ENCODE assay signal across 9 cellular contexts in the genomic region with DNA sequence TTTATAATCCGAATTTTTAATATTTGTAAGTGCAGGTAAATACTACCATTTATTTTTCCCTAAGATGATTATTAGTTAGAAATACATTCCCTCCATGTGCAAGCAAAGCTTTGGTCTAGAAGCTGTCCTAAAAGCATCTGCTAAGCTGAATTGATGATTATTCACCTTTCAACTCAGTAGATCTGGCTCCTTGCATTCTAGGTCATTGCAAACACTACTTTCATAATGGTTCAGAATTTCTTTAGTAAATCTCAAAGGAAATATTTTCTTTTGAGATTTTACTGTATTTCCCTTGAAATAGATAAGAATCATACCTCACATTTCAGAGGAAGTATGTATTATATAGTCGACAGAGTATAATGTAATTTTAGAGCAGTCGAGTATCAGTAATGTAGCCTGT. TPM values are rescaled to one million over a fixed set of nuclear protein-coding genes. Genes with fewer than 3 reads are reported as not detected.
DNase-seq lines count a peak whose midpoint lies in the region; ATAC-seq, FAIRE-seq and TF ChIP-seq lines count a peak whose summit lies in the region.
"Had no signal": no experiment of that assay in that cellular context is flagged by ENCODE, and none has a peak within 500 bp of the region (broad histone marks: within the 10 kb centered on the region; RNA-seq: fewer than 3 reads in every experiment).

No MANE protein-coding gene starts in this region.

- H3K4me1 Mint-ChIP-seq in memory B cell = peaks cover 31% of the 10 kb centered on the region

- H3K27me3 ChIP-seq in K562 (ENCODE audit: control insufficient read depth in 2 of 2, insufficient read depth in 2 of 2, low read length in 2 of 2) = no peaks in the 10 kb centered on the region

- no peak for TF ChIP-seq POLR2A in A549 (IDR thresholded peaks at IDR 0.05; ENCODE audit: low read length)
- no peak for TF ChIP-seq POLR2A in K562 (conservative IDR thresholded peaks at IDR 0.05)

- no peaks in the 10 kb centered on the region for H3K9me1 ChIP-seq in K562 (ENCODE audit: control insufficient read depth, insufficient read depth, low read length)

- peaks cover 29% of the 10 kb centered on the region; the same call in 2 of the 3 replicates for H3K4me1 ChIP-seq in A549
- peaks cover 5 to 10% of the 10 kb centered on the region in 2 experiments; a peak in 3 of 5 replicates for H3K4me1 ChIP-seq in K562 (replicated peaks in 1 of 2; ENCODE audit: control insufficient read depth in 2 of 2, insufficient read depth in 2 of 2, low read length in 2 of 2)

- intact Hi-C loops in K562 (cut with micrococcal nuclease) = loop anchor here (5.0 kb wide), 2 partner anchors 85 to 100 kb away; a partner anchor contains a TSS
- intact Hi-C loops in posterior cingulate gyrus (cut with DNase I) = loop anchor here (5.0 to 10.0 kb wide), 2 partner anchors 165 to 293 kb away; a partner anchor contains a TSS

- peak overlapping the region; percentile 97 for H3K27ac Mint-ChIP-seq in memory B cell

- 6% methylated on average over 3 of the region's 3 CpGs for WGBS in A549 (ENCODE audit: missing lambda C conversion rate)
- WGBS in K562 (ENCODE audit: insufficient coverage, low coverage, missing lambda C conversion rate) = 0% methylated on average over 3 of the region's 3 CpGs

- H3K9me3 ChIP-seq in A549 = no peaks in the 10 kb centered on the region
- H3K9me3 ChIP-seq in K562 (replicated peaks; ENCODE audit: control insufficient read depth, insufficient read depth, low read depth, low read length) = peaks cover 7% of the 10 kb centered on the region; the same call in 1 of the 2 replicates

- peak overlapping the region; percentile 70 for H3K4me3 ChIP-seq in A549
- H3K4me3 ChIP-seq in HFF-Myc (replicated peaks; ENCODE audit: low read depth, low read length) = peak overlapping the region; percentile 97
- H3K4me3 ChIP-seq in K562 = peak overlapping the region; percentile 56

- ATAC-seq in A549 (no peak), K562 (peak; percentile 11; the same call in 1 of the 3 replicates), memory B cell (ENCODE audit: low read depth) (no peak), GM19023 (IDR thresholded peaks at IDR 0.05; ENCODE audit: unreplicated experiment) (no peak)
- ATAC-seq: sciatic nerve had no signal

- no peaks in the 10 kb centered on the region for H3K9me3 Mint-ChIP-seq in memory B cell

- TF ChIP-seq CTCF in A549 (IDR thresholded peaks at IDR 0.05) (no peak), HFF-Myc (IDR thresholded peaks at IDR 0.05; ENCODE audit: low read depth, low read length, missing control alignments) (no peak), K562 (IDR thresholded peaks at IDR 0.05 in 2 of 3, conservative IDR thresholded peaks at IDR 0.05 in 1 of 3; ENCODE audit: insufficient read depth in 2 of 3, low read depth in 1 of 3, low read length in 3 of 3) (no peak)

- peaks cover 3% of the 10 kb centered on the region for H3K36me3 Mint-ChIP-seq in memory B cell

- no peaks in the 10 kb centered on the region for H4K20me1 ChIP-seq in K562 (replicated peaks; ENCODE audit: control insufficient read depth, insufficient read depth, low read length)

- CTCF ChIA-PET in A549 (lab: Yijun Ruan, JAX) (no interaction called here), K562 (lab: Yijun Ruan, JAX; ENCODE audit: low intra/inter-chr PET ratio) (no interaction called here)

- FAIRE-seq in A549 (lab: Jason Lieb, UNC) = no peak
- FAIRE-seq in K562 (lab: Jason Lieb, UNC) = peak; percentile 11

- no peak for DNase-seq in A549 (ENCODE audit: low read depth in 1 of 2, low spot score in 1 of 2)
- DNase-seq in HFF-Myc (ENCODE audit: extremely low read depth, low read depth) = no peak
- DNase-seq in K562 (ENCODE audit: extremely low read depth in 1 of 4, low spot score in 3 of 4) = peak in 1 of 4 experiments; percentile 16
- DNase-seq in memory B cell (ENCODE audit: low spot score in 2 of 2) = no peak
- DNase-seq in NCI-H1436 (lab: John Stamatoyannopoulos, UW) = no peak
- no peak for DNase-seq in posterior cingulate gyrus
- DNase-seq in SHP77 (lab: John Stamatoyannopoulos, UW) = no peak

- POLR2A ChIA-PET in A549 (lab: Yijun Ruan, JAX) (no interaction called here), K562 (lab: Yijun Ruan, JAX) (interaction anchor here (0.7 kb wide), 1 partner anchor 10 kb away, joined by 3 read pairs; no protein-coding TSS in a partner anchor)

- peaks cover 72% of the 10 kb centered on the region for H3K79me2 ChIP-seq in K562 (ENCODE audit: control insufficient read depth, insufficient read depth, low read length)

- TF ChIP-seq RAD21 in A549 (conservative IDR thresholded peaks at IDR 0.05 in 1 of 2, IDR thresholded peaks at IDR 0.05 in 1 of 2) (no peak), K562 (CRISPR knock-in tag; conservative IDR thresholded peaks at IDR 0.05 in 1 of 2, IDR thresholded peaks at IDR 0.05 in 1 of 2) (no peak)

- H3K36me3 ChIP-seq in K562 (ENCODE audit: control insufficient read depth, insufficient read depth, low read length) = peaks cover 14% of the 10 kb centered on the region

- H3K27me3 Mint-ChIP-seq in memory B cell = no peaks in the 10 kb centered on the region

- H3K27ac ChIP-seq in A549 (peak overlapping the region; percentile 66 to 91), K562 (ENCODE audit: extremely low read depth, low read depth, low read length) (peak overlapping the region; percentile 93; the same call in 2 of the 3 replicates)

- H2AFZ ChIP-seq in K562 (ENCODE audit: low read depth, low read length) = no peak overlapping the region

- H3K4me3 Mint-ChIP-seq in memory B cell = peak overlapping the region; percentile 41

- BruUV-seq in K562 (replicated peaks; lab: Mats Ljungman, UMichigan) = no TSS peak

- peak overlapping the region; percentile 94 for H3K4me2 ChIP-seq in A549
- peak overlapping the region; percentile 73 for H3K4me2 ChIP-seq in K562 (ENCODE audit: insufficient read depth, low read length)

- peak overlapping the region in 1 of 2 experiments; percentile 78; a peak in 3 of 4 replicates for H3K9ac ChIP-seq in K562 (ENCODE audit: insufficient read depth in 1 of 2, low read depth in 2 of 2, low read length in 2 of 2)

- TF ChIP-seq EP300 in A549 (IDR thresholded peaks at IDR 0.05) = no peak
- TF ChIP-seq EP300 in K562 (IDR thresholded peaks at IDR 0.05; ENCODE audit: low read length) = no peak

- in situ Hi-C loops in K562 (cut with MboI) = no loop called here

TF ChIP-seq in A549, 52 proteins besides CTCF, POLR2A, EP300 and RAD21:
- TF ChIP-seq, protein P1, sequence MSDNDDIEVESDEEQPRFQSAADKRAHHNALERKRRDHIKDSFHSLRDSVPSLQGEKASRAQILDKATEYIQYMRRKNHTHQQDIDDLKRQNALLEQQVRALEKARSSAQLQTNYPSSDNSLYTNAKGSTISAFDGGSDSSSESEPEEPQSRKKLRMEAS (IDR thresholded peaks at IDR 0.05) = no peak
- TF ChIP-seq EHF (CRISPR knock-in tag; IDR thresholded peaks at IDR 0.05) (no peak), NR3C1 (IDR thresholded peaks at IDR 0.05) (no peak), FOSB (CRISPR knock-in tag; IDR thresholded peaks at IDR 0.05) (no peak), ESRRA (IDR thresholded peaks at IDR 0.05; ENCODE audit: borderline replicate concordance, low read length) (no peak), RFX5 (IDR thresholded peaks at IDR 0.05) (no peak), HOXB13 (CRISPR knock-in tag; IDR thresholded peaks at IDR 0.05; ENCODE audit: low read depth) (no peak), CBX2 (IDR thresholded peaks at IDR 0.05; ENCODE audit: borderline replicate concordance, low read depth) (no peak), EHMT2 (IDR thresholded peaks at IDR 0.05; ENCODE audit: low read depth) (no peak)
TF ChIP-seq in A549: peak in this region for 0.

TF ChIP-seq in K562, 482 proteins besides CTCF, POLR2A, EP300 and RAD21:
- TF ChIP-seq SP1 (CRISPR knock-in tag; IDR thresholded peaks at IDR 0.05) (no peak), EP400 (IDR thresholded peaks at IDR 0.05) (no peak), KLF16 (IDR thresholded peaks at IDR 0.05) (no peak)

RNA-seq across cellular contexts. Expression of a gene that starts 2.4 kb away (rescaled TPM):
- polyA plus RNA-seq in A549 (2011; rRNA removed) = 52.7 and 58.8 TPM in 2 replicates
- 12.2 and 19.5 TPM in 2 replicates for polyA plus RNA-seq in A549 (2012; cell fraction: cytosol; rRNA removed)
- polyA plus RNA-seq in A549 (2012; cell fraction: nucleus; rRNA removed) = 18.6 and 32.7 TPM in 2 replicates
- 20.3 to 23.1 TPM (median 20.9 TPM) in 3 replicates for polyA plus RNA-seq in A549 (2017; fragmentation: RNase III; extraction: RNeasy Plus Mini Kit Qiagen cat#74134 plus additional on column Dnase treatment)
- 160 TPM in 2 replicates for polyA minus RNA-seq in A549 (2011; rRNA and poly(A)+ RNA removed)
- 112 and 189 TPM in 2 replicates for total RNA-seq in K562 (2011; cell fraction: chromatin; rRNA removed; ENCODE audit: low replicate concordance)
- total RNA-seq in K562 (2011; cell fraction: nucleolus; rRNA removed) = 77.4 and 88.2 TPM in 2 replicates
- 128 and 225 TPM in 2 replicates for total RNA-seq in K562 (2011; cell fraction: nucleoplasm; rRNA removed)
- 22.5 and 27.1 TPM in 2 replicates for total RNA-seq in K562 (2014; rRNA removed)
- 57.6 and 67.5 TPM in 2 replicates for total RNA-seq in K562 (2014; rRNA removed; fragmentation: Illumina TruSeq; extraction: Trizol)
- 33.4 and 37.6 TPM in 2 replicates for total RNA-seq in K562 (2015; rRNA removed; fragmentation: Illumina TruSeq; extraction: Trizol)
- 70.5 and 74.3 TPM in 2 replicates for total RNA-seq in K562 (2021)
- polyA plus RNA-seq in K562 (2011; rRNA removed) = 30.2 and 36.0 TPM in 2 replicates
- 15.6 and 18.5 TPM in 2 replicates for polyA plus RNA-seq in K562 (2011; cell fraction: cytosol; rRNA removed)
- 49.1 and 57.9 TPM in 2 replicates for polyA plus RNA-seq in K562 (2011; cell fraction: nucleus; rRNA removed)
- 17.2 and 17.4 TPM in 2 replicates for polyA plus RNA-seq in K562 (2012)
- 17.5 and 19.7 TPM in 2 replicates for polyA plus RNA-seq in K562 (2014; fragmentation: Illumina TruSeq; extraction: Trizol)
- polyA plus RNA-seq in K562 (2014; fragmentation: Nextera tagmentation; extraction: Ambion mirVana) = 10 to 100 TPM; 36.0 to 47.5 TPM
- polyA plus RNA-seq in K562 (2014; rRNA removed) = 10.0 and 13.7 TPM in 2 replicates
- 167 and 201 TPM in 2 replicates for polyA minus RNA-seq in K562 (2011; rRNA and poly(A)+ RNA removed)
- 75.6 and 94.2 TPM in 2 replicates for polyA minus RNA-seq in K562 (2011; cell fraction: cytosol; rRNA and poly(A)+ RNA removed)
- 158 and 213 TPM in 2 replicates for polyA minus RNA-seq in K562 (2011; cell fraction: nucleus; rRNA and poly(A)+ RNA removed)
